ENCODE assay signal across 8 cellular contexts in genomic region chr11:10934293-10934850, GRCh38.
DNase-seq lines count a peak whose midpoint lies in the region; ATAC-seq and TF ChIP-seq lines count a peak whose summit lies in the region.

No MANE protein-coding gene starts in this region.

- whole genome bisulfite sequencing in lung, 2 donors, result 5 to 11% methylated on average over 9 of the region's 9 CpGs

- H3K79me2 ChIP-seq in KMS-11 (ENCODE audit: insufficient read depth, low read depth), result no peaks in the 10 kb centered on the region

- TF ChIP-seq CTCF in BE2C (IDR thresholded peaks at IDR 0.05; ENCODE audit: low read depth, low read length) (no peak), KMS-11 (conservative IDR thresholded peaks at IDR 0.05; ENCODE audit: low read depth, low read length) (no peak), ascending aorta (IDR thresholded peaks at IDR 0.05) (no peak), lung (IDR thresholded peaks at IDR 0.05; ENCODE audit: control extremely low read depth, extremely low read depth) (no peak)

- peak overlapping the region; percentile 55 for H3K4me2 ChIP-seq in KMS-11

- H3K27me3 ChIP-seq in BE2C, result no peaks in the 10 kb centered on the region
- H3K27me3 ChIP-seq in KMS-11 (ENCODE audit: insufficient read depth, low read depth), result no peaks in the 10 kb centered on the region
- no peaks in the 10 kb centered on the region for H3K27me3 ChIP-seq in ascending aorta
- no peaks in the 10 kb centered on the region for H3K27me3 ChIP-seq in lung (ENCODE audit: control insufficient read depth, insufficient read depth)

- H3K9ac ChIP-seq in KMS-11, result no peak overlapping the region

- ATAC-seq in lung (ENCODE audit: insufficient read depth, low FRiP score) (no peak), GM18867 (IDR thresholded peaks at IDR 0.05; ENCODE audit: unreplicated experiment) (no peak), GM21825 (IDR thresholded peaks at IDR 0.05; ENCODE audit: unreplicated experiment) (no peak)

- DNase-seq in BE2C (no peak), ascending aorta (ENCODE audit: low spot score in 2 of 2) (no peak), lung (ENCODE audit: low spot score) (no peak), EL (no peak), cerebellar nuclear complex (lab: John Stamatoyannopoulos, UW) (no peak)

- H3K4me1 ChIP-seq in BE2C (no peaks in the 10 kb centered on the region), KMS-11 (ENCODE audit: low read depth, poor library complexity, severe bottlenecking) (peaks cover 3% of the 10 kb centered on the region), ascending aorta (peaks cover 0 to 16% of the 10 kb centered on the region in 2 donors), lung (ENCODE audit: control insufficient read depth in 2 of 2, insufficient read depth in 2 of 2, low read length in 2 of 2) (peaks cover 0 to 4% of the 10 kb centered on the region in 2 donors)

- H3K9me3 ChIP-seq in BE2C (no peaks in the 10 kb centered on the region), ascending aorta (no peaks in the 10 kb centered on the region), lung (ENCODE audit: control insufficient read depth in 2 of 2, insufficient read depth in 1 of 2, low read length in 1 of 2) (no peaks in the 10 kb centered on the region)

- H2AFZ ChIP-seq in KMS-11 (ENCODE audit: low read depth), result peak overlapping the region; percentile 92; the same call in 1 of the 2 replicates

- H3K36me3 ChIP-seq in BE2C, result no peaks in the 10 kb centered on the region
- no peaks in the 10 kb centered on the region for H3K36me3 ChIP-seq in KMS-11 (ENCODE audit: insufficient read depth)
- no peaks in the 10 kb centered on the region for H3K36me3 ChIP-seq in ascending aorta
- H3K36me3 ChIP-seq in lung (ENCODE audit: control insufficient read depth in 2 of 2, insufficient read depth in 2 of 2, low read length in 2 of 2), result no peaks in the 10 kb centered on the region

- H3K4me3 ChIP-seq in BE2C (ENCODE audit: low read depth, low read length), result peak overlapping the region; percentile 57
- H3K4me3 ChIP-seq in KMS-11 (IDR thresholded peaks at IDR 0.05; ENCODE audit: insufficient read depth, low read depth, low read length), result no peak overlapping the region
- H3K4me3 ChIP-seq in ascending aorta, result peak overlapping the region; percentile 28 to 66
- peak overlapping the region; percentile 17 for H3K4me3 ChIP-seq in lung

- no peak overlapping the region for H3K27ac ChIP-seq in KMS-11
- peak overlapping the region; percentile 56 to 91 for H3K27ac ChIP-seq in ascending aorta
- peak overlapping the region; percentile 75 to 79 for H3K27ac ChIP-seq in lung (ENCODE audit: low read depth in 1 of 2, low read length in 1 of 2)

- intact Hi-C loops in ascending aorta (cut with DNase I), result loop anchor here (5.0 to 10.0 kb wide), 4 partner anchors 142 to 1353 kb away; partner anchors contain the start of gene GALNT18

- no peaks in the 10 kb centered on the region for H4K20me1 ChIP-seq in KMS-11 (ENCODE audit: insufficient read depth)
